9 cellular contexts compared by ENCODE assay signal in the genomic region with DNA sequence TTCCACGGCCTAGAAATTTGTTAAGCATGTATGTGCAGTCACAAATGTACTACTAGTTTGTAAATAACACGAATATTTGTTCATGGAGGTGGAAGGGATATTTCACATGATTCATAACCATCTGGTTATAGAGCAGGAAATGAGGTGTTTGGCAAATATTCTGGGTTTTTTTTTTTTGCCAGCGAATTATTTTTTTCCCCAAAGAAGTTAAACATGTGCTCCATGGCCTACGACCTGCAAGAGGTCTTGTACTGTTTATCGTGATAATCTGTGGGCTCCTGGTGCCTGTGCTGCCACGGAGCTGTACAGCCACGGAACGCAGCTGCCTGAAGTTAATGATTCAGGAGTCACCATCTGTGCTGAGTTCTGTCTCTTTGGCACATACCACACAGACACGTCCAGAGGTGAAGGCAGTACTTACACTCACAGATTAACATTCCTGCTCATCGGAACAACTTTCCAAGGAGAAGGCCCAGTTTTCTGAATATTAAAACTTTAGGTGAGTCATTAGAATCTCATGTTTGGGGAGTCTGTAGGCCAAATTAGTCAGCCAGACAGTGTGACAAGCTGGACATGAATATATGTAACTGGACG.
DNase-seq lines count a peak whose midpoint lies in the region; ATAC-seq, FAIRE-seq and TF ChIP-seq lines count a peak whose summit lies in the region.
"Had no signal": no experiment of that assay in that cellular context is flagged by ENCODE, and none has a peak within 500 bp of the region (broad histone marks: within the 10 kb centered on the region; RNA-seq: fewer than 3 reads in every experiment).

No MANE protein-coding gene starts in this region.

- H3K27me3 ChIP-seq in mammary epithelial cell (ENCODE audit: insufficient read depth, low read length): no peaks in the 10 kb centered on the region
- no peaks in the 10 kb centered on the region for H3K27me3 ChIP-seq in liver (ENCODE audit: control insufficient read depth in 4 of 4, insufficient read depth in 4 of 4, low read length in 3 of 4)
- H3K27me3 ChIP-seq in tibial artery: no peaks in the 10 kb centered on the region

- peak overlapping the region; percentile 72 for H3K4me2 ChIP-seq in mammary epithelial cell (ENCODE audit: insufficient read depth, low read depth, low read length)

- 2% methylated on average over 11 of the region's 11 CpGs for WGBS in mammary epithelial cell (ENCODE audit: low coverage, missing lambda C conversion rate)
- WGBS in liver: 76% methylated on average over 11 of the region's 11 CpGs

- BruUV-seq in mammary epithelial cell (replicated peaks; lab: Mats Ljungman, UMichigan): no TSS peak

- POLR2A ChIA-PET in HEK293T (lab: Yijun Ruan, JAX): no interaction called here

- H2AFZ ChIP-seq in mammary epithelial cell (ENCODE audit: low read depth, low read length): peak overlapping the region; percentile 35

- dilution Hi-C loops in mammary epithelial cell (cut with HindIII; ENCODE audit: low sequenced_read_pairs): no loop called here

- intact Hi-C loops in mammary epithelial cell (cut with micrococcal nuclease) (loop anchor here (1.0 to 5.0 kb wide), 7 partner anchors 26 to 256 kb away; no protein-coding TSS in a partner anchor), tibial artery (cut with DNase I; ENCODE audit: low total_unique reads) (no loop called here)

- CTCF ChIA-PET in mammary epithelial cell (lab: Charles Lee; ENCODE audit: low non-redundant PET) (no interaction called here), HEK293T (lab: Yijun Ruan, JAX) (no interaction called here)

- TF ChIP-seq RAD21 in liver (IDR thresholded peaks at IDR 0.05): no peak

- H3K9ac ChIP-seq in mammary epithelial cell (ENCODE audit: insufficient read depth, low read length): peak overlapping the region; percentile 92
- no peak overlapping the region for H3K9ac ChIP-seq in liver (ENCODE audit: low read depth in 1 of 2, low read length in 2 of 2)

- no peaks in the 10 kb centered on the region for H3K36me3 ChIP-seq in mammary epithelial cell (ENCODE audit: insufficient read depth, low read length)
- no peaks in the 10 kb centered on the region for H3K36me3 ChIP-seq in liver (ENCODE audit: control insufficient read depth in 4 of 4, insufficient read depth in 3 of 4, low read depth in 1 of 4, low read length in 3 of 4)
- no peaks in the 10 kb centered on the region for H3K36me3 ChIP-seq in tibial artery

- ATAC-seq in GM19351 (IDR thresholded peaks at IDR 0.05; ENCODE audit: unreplicated experiment) (no peak), HG02571 (IDR thresholded peaks at IDR 0.05; ENCODE audit: unreplicated experiment) (no peak)
- ATAC-seq: activated CD8-positive, alpha-beta memory T cell treated with anti-CD3 and anti-CD28 coated beads, Interleukin-2, amount 10 ng/mL, durations not matched to agents 7 days and 5 days had no signal

- H3K9me3 ChIP-seq in mammary epithelial cell (replicated peaks; ENCODE audit: insufficient read depth, low read length) (no peaks in the 10 kb centered on the region), liver (ENCODE audit: control insufficient read depth in 4 of 4, low read length in 3 of 4) (no peaks in the 10 kb centered on the region), tibial artery (no peaks in the 10 kb centered on the region)

- H3K4me1 ChIP-seq in mammary epithelial cell (ENCODE audit: insufficient read depth, low read length) (peaks cover 60% of the 10 kb centered on the region), liver (ENCODE audit: control insufficient read depth in 4 of 4, insufficient read depth in 4 of 4, low read length in 3 of 4) (peaks cover 0 to 2% (median 0%) of the 10 kb centered on the region in 4 donors), tibial artery (peaks cover 0 to 34% (median 18%) of the 10 kb centered on the region in 4 donors)

- peak overlapping the region; percentile 99 for H3K27ac ChIP-seq in mammary epithelial cell (ENCODE audit: insufficient read depth, low read depth, low read length)
- H3K27ac ChIP-seq in liver (ENCODE audit: low read depth in 1 of 2, low read length in 2 of 2): no peak overlapping the region
- peak overlapping the region; percentile 70 to 71 for H3K27ac ChIP-seq in tibial artery

- peaks cover 2% of the 10 kb centered on the region for H3K79me2 ChIP-seq in mammary epithelial cell (ENCODE audit: insufficient read depth, low read length)

- DNase-seq in HTR-8/SVneo (ENCODE audit: insufficient read length, low spot score): peak; percentile 49
- peak; percentile 93 for DNase-seq in mammary epithelial cell
- peak in 1 of 2 donors; percentile 38 for DNase-seq in tibial artery
- DNase-seq in activated CD4-positive, alpha-beta T cell treated with anti-CD3 and anti-CD28 coated beads for 4 hours: no peak
- no peak for DNase-seq in HEK293T (ENCODE audit: extremely low spot score)
- DNase-seq: activated CD8-positive, alpha-beta memory T cell treated with anti-CD3 and anti-CD28 coated beads, Interleukin-2, amount 10 ng/mL, durations not matched to agents 7 days and 5 days had no signal

- H3K4me3 ChIP-seq in mammary epithelial cell (replicated peaks in 1 of 3; ENCODE audit: insufficient read depth in 1 of 3, low read depth in 2 of 3, low read length in 3 of 3) (peak overlapping the region in 1 of 3 experiments; percentile 17), liver (ENCODE audit: low read depth in 1 of 3, low read length in 3 of 3) (no peak overlapping the region), tibial artery (no peak overlapping the region)

- peak; percentile 63 for FAIRE-seq in HTR-8/SVneo (lab: Jason Lieb, UNC)

- TF ChIP-seq CTCF in mammary epithelial cell (conservative IDR thresholded peaks at IDR 0.05 in 1 of 2, IDR thresholded peaks at IDR 0.05 in 1 of 2; ENCODE audit: extremely low read depth in 1 of 2, insufficient read depth in 1 of 2, low read depth in 1 of 2, low read length in 2 of 2): no peak
- TF ChIP-seq CTCF in liver (IDR thresholded peaks at IDR 0.05; ENCODE audit: low read depth, low read length, missing input control): no peak
- TF ChIP-seq CTCF in tibial artery (IDR thresholded peaks at IDR 0.05): no peak

- in situ Hi-C loops in mammary epithelial cell (cut with MboI; ENCODE audit: low sequenced_read_pairs in 2 of 2): loop anchor here in 1 of 2 donors (5.0 kb wide), 1 partner anchor 91 kb away; no protein-coding TSS in a partner anchor

- no peaks in the 10 kb centered on the region for H4K20me1 ChIP-seq in mammary epithelial cell (ENCODE audit: insufficient read depth, low read length)

TF ChIP-seq in liver, 16 proteins besides CTCF, POLR2A, EP300 and RAD21:
- no peak for TF ChIP-seq JUND (IDR thresholded peaks at IDR 0.05)
- no peak for TF ChIP-seq EGR1 (IDR thresholded peaks at IDR 0.05; ENCODE audit: low read depth in 2 of 2)
- TF ChIP-seq NR2F2 (IDR thresholded peaks at IDR 0.05): peak; percentile 13
- no peak for TF ChIP-seq SP1 (IDR thresholded peaks at IDR 0.05)

TF ChIP-seq in HEK293T, 16 proteins besides CTCF, POLR2A, EP300 and RAD21:
- no peak for TF ChIP-seq ZNF384 (IDR thresholded peaks at IDR 0.05)
- TF ChIP-seq LEF1 (IDR thresholded peaks at IDR 0.05; ENCODE audit: borderline replicate concordance): no peak
- no peak for TF ChIP-seq FOXM1 (IDR thresholded peaks at IDR 0.05; ENCODE audit: borderline replicate concordance)
- no peak for TF ChIP-seq HDGF (IDR thresholded peaks at IDR 0.05; ENCODE audit: borderline replicate concordance)
- TF ChIP-seq, protein P1, sequence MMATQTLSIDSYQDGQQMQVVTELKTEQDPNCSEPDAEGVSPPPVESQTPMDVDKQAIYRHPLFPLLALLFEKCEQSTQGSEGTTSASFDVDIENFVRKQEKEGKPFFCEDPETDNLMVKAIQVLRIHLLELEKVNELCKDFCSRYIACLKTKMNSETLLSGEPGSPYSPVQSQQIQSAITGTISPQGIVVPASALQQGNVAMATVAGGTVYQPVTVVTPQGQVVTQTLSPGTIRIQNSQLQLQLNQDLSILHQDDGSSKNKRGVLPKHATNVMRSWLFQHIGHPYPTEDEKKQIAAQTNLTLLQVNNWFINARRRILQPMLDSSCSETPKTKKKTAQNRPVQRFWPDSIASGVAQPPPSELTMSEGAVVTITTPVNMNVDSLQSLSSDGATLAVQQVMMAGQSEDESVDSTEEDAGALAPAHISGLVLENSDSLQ (IDR thresholded peaks at IDR 0.05): no peak
- TF ChIP-seq SP1 (IDR thresholded peaks at IDR 0.05): no peak
- TF ChIP-seq CTBP1 (IDR thresholded peaks at IDR 0.05; ENCODE audit: borderline replicate concordance): no peak
- no peak for TF ChIP-seq ELF4 (IDR thresholded peaks at IDR 0.05)
- TF ChIP-seq ARNT (IDR thresholded peaks at IDR 0.05): no peak
- no peak for TF ChIP-seq SUZ12 (IDR thresholded peaks at IDR 0.05)
- no peak for TF ChIP-seq L3MBTL2 (conservative IDR thresholded peaks at IDR 0.05)
- TF ChIP-seq FOXK2 (IDR thresholded peaks at IDR 0.05): no peak
- TF ChIP-seq NFRKB (IDR thresholded peaks at IDR 0.05): no peak
- no peak for TF ChIP-seq BHLHE40 (IDR thresholded peaks at IDR 0.05; ENCODE audit: borderline replicate concordance)

Comparison
In these comparisons a context has a peak if more than half of its experiments do, and no peak if none do; other contexts are left out.
1. DNase-seq: peak in HTR-8/SVneo (single experiment) and mammary epithelial cell (single experiment); none in activated CD4-positive, alpha-beta T cell treated with anti-CD3 and anti-CD28 coated beads for 4 hours (0 of 2) and HEK293T (single experiment).
2. H3K27ac ChIP-seq: peak in mammary epithelial cell (single experiment) and tibial artery (2 of 2); none in liver (0 of 2).